In the genomic region with DNA sequence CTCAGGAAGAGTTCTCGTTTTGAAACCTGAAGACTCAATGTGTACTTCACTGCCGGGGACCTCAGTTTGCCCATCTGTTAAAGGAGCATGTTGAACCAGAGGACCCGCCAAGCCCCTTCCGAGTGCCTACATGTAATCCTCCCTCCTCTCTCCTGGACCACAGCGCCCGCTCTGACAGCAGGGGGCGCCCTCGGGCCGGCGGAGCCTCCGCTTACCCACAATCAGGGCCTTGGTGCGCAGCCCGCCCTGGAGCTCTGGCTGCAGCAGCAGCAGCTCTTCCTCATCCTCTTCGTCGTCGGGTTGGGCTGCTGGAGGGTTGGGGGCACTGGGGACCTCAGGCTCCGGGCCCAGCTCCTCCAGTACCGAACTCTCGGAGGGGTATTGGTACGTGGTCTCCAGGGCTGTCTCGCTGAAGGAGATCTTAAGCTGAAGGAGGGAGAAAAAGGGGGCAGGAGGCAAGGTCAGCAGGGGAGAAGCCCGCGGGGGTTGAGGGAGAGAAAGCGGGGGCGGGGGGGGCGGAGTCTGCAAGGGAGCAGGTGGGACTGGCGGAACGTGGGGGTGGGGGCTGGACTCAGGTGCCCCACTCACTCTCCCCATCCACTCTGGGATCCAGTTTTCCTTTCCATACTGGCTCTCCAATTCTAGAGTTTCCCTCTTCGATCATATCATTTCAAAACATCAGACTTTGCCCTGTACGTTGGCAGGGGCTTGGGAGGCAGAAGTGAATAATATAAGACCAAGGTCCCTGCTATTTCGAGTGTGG, we compare ENCODE assay signal across 1 cellular context.
TF ChIP-seq lines count a peak whose summit lies in the region.

No MANE protein-coding gene starts in this region.

TF ChIP-seq in K562, 482 proteins besides CTCF, POLR2A, EP300 and RAD21 (continued from another document):
- TF ChIP-seq, protein P1, sequence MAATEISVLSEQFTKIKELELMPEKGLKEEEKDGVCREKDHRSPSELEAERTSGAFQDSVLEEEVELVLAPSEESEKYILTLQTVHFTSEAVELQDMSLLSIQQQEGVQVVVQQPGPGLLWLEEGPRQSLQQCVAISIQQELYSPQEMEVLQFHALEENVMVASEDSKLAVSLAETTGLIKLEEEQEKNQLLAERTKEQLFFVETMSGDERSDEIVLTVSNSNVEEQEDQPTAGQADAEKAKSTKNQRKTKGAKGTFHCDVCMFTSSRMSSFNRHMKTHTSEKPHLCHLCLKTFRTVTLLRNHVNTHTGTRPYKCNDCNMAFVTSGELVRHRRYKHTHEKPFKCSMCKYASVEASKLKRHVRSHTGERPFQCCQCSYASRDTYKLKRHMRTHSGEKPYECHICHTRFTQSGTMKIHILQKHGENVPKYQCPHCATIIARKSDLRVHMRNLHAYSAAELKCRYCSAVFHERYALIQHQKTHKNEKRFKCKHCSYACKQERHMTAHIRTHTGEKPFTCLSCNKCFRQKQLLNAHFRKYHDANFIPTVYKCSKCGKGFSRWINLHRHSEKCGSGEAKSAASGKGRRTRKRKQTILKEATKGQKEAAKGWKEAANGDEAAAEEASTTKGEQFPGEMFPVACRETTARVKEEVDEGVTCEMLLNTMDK (IDR thresholded peaks at IDR 0.05; ENCODE audit: borderline replicate concordance, insufficient read depth, low read depth, low read length, poor library complexity, severe bottlenecking): peak; percentile 84
- no peak for TF ChIP-seq ZNF764 (CRISPR knock-in tag; IDR thresholded peaks at IDR 0.05; ENCODE audit: low read depth)
- TF ChIP-seq, protein P2, sequence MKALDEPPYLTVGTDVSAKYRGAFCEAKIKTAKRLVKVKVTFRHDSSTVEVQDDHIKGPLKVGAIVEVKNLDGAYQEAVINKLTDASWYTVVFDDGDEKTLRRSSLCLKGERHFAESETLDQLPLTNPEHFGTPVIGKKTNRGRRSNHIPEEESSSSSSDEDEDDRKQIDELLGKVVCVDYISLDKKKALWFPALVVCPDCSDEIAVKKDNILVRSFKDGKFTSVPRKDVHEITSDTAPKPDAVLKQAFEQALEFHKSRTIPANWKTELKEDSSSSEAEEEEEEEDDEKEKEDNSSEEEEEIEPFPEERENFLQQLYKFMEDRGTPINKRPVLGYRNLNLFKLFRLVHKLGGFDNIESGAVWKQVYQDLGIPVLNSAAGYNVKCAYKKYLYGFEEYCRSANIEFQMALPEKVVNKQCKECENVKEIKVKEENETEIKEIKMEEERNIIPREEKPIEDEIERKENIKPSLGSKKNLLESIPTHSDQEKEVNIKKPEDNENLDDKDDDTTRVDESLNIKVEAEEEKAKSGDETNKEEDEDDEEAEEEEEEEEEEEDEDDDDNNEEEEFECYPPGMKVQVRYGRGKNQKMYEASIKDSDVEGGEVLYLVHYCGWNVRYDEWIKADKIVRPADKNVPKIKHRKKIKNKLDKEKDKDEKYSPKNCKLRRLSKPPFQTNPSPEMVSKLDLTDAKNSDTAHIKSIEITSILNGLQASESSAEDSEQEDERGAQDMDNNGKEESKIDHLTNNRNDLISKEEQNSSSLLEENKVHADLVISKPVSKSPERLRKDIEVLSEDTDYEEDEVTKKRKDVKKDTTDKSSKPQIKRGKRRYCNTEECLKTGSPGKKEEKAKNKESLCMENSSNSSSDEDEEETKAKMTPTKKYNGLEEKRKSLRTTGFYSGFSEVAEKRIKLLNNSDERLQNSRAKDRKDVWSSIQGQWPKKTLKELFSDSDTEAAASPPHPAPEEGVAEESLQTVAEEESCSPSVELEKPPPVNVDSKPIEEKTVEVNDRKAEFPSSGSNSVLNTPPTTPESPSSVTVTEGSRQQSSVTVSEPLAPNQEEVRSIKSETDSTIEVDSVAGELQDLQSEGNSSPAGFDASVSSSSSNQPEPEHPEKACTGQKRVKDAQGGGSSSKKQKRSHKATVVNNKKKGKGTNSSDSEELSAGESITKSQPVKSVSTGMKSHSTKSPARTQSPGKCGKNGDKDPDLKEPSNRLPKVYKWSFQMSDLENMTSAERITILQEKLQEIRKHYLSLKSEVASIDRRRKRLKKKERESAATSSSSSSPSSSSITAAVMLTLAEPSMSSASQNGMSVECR (CRISPR knock-in tag; IDR thresholded peaks at IDR 0.05): 0 out of 2 replicates have a peak, but pooled peaks have one; percentile 39
- TF ChIP-seq STAG1 (CRISPR knock-in tag; IDR thresholded peaks at IDR 0.05; ENCODE audit: borderline replicate concordance): peak; percentile 87; the same call in 1 of the 2 replicates
- TF ChIP-seq CHD1 (IDR thresholded peaks at IDR 0.05; ENCODE audit: low read length): no peak
- TF ChIP-seq FOXK2 (conservative IDR thresholded peaks at IDR 0.05 in 1 of 2, IDR thresholded peaks at IDR 0.05 in 1 of 2; ENCODE audit: low read depth in 2 of 2): no peak
- TF ChIP-seq RBBP5 (IDR thresholded peaks at IDR 0.05; ENCODE audit: borderline replicate concordance, insufficient read depth, low read length, poor library complexity, severe bottlenecking): no peak
- TF ChIP-seq KDM2B (CRISPR knock-in tag; IDR thresholded peaks at IDR 0.05): 0 out of 2 replicates have a peak, but pooled peaks have one; percentile 9
- TF ChIP-seq, protein P3, sequence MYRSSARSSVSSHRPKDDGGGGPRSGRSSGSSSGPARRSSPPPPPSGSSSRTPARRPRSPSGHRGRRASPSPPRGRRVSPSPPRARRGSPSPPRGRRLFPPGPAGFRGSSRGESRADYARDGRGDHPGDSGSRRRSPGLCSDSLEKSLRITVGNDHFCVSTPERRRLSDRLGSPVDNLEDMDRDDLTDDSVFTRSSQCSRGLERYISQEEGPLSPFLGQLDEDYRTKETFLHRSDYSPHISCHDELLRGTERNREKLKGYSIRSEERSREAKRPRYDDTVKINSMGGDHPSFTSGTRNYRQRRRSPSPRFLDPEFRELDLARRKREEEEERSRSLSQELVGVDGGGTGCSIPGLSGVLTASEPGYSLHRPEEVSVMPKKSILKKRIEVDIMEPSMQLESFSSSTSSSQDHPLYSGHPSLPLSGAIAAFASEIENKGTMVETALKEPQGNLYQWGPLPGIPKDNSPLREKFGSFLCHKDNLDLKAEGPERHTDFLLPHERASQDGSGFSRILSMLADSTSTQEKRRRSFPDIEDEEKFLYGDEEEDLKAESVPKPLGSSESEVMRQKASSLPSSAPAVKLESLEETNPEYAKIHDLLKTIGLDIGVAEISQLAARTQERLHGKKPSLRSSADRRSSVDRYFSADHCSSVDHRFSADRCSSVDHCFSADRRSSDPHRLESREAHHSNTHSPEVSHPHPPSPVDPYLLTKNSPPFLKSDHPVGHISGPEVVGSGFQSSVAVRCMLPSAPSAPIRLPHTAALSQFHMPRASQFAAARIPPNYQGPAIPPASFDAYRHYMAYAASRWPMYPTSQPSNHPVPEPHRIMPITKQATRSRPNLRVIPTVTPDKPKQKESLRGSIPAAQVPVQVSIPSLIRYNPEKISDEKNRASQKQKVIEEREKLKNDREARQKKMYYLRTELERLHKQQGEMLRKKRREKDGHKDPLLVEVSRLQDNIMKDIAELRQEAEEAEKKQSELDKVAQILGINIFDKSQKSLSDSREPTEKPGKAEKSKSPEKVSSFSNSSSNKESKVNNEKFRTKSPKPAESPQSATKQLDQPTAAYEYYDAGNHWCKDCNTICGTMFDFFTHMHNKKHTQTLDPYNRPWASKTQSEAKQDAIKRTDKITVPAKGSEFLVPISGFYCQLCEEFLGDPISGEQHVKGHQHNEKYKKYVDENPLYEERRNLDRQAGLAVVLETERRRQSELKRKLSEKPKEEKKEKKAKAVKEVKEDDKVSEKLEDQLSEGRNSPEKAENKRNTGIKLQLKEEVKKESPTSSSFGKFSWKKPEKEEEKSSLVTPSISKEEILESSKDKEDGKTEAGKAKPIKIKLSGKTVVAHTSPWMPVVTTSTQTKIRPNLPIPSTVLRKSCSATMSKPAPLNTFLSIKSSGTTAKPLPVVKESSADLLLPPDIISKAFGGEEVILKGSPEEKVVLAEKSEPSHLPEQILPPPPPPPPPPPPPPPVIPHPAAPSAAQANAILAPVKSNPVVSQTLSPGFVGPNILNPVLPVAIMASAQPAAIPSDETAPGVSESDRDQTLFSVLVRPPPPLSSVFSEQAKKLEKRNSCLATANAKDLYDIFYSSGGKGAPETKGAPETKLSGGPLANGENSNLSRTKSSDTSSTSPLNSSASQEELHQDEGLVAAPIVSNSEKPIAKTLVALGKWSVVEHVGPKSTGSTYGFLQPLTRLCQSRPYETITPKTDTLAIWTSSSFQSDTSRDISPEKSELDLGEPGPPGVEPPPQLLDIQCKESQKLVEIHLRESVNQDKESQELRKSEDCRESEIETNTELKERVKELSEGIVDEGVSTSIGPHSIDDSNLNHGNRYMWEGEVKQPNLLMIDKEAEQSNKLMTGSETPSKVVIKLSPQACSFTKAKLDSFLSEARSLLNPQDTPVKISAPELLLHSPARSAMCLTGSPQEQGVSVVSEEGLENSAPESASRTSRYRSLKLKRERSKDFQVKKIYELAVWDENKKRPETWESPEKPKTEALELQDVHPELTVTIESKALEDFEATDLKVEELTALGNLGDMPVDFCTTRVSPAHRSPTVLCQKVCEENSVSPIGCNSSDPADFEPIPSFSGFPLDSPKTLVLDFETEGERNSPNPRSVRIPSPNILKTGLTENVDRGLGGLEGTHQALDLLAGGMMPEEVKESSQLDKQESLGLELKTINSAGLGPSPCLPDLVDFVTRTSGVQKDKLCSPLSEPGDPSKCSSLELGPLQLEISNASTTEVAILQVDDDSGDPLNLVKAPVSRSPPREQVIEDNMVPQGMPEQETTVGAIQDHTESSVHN (IDR thresholded peaks at IDR 0.05; ENCODE audit: borderline replicate concordance in 1 of 2, low read depth in 1 of 2): no peak
- TF ChIP-seq ZNF583 (CRISPR knock-in tag; IDR thresholded peaks at IDR 0.05): 0 out of 2 replicates have a peak, but pooled peaks have one; percentile 47
- TF ChIP-seq ZFP36 (IDR thresholded peaks at IDR 0.05; ENCODE audit: low read depth, low read length, partially characterized antibody): peak; percentile 40
- TF ChIP-seq CTBP1 (IDR thresholded peaks at IDR 0.05; ENCODE audit: borderline replicate concordance): peak; percentile 75; the same call in 1 of the 2 replicates
- TF ChIP-seq, protein P4, sequence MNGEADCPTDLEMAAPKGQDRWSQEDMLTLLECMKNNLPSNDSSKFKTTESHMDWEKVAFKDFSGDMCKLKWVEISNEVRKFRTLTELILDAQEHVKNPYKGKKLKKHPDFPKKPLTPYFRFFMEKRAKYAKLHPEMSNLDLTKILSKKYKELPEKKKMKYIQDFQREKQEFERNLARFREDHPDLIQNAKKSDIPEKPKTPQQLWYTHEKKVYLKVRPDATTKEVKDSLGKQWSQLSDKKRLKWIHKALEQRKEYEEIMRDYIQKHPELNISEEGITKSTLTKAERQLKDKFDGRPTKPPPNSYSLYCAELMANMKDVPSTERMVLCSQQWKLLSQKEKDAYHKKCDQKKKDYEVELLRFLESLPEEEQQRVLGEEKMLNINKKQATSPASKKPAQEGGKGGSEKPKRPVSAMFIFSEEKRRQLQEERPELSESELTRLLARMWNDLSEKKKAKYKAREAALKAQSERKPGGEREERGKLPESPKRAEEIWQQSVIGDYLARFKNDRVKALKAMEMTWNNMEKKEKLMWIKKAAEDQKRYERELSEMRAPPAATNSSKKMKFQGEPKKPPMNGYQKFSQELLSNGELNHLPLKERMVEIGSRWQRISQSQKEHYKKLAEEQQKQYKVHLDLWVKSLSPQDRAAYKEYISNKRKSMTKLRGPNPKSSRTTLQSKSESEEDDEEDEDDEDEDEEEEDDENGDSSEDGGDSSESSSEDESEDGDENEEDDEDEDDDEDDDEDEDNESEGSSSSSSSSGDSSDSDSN (IDR thresholded peaks at IDR 0.05; ENCODE audit: borderline replicate concordance in 1 of 2, low read depth in 2 of 2, low read length in 2 of 2): peak; percentile 54 to 83; a peak in 3 of 4 replicates
- no peak for TF ChIP-seq RBM17 (IDR thresholded peaks at IDR 0.05; ENCODE audit: borderline replicate concordance, low read depth, low read length)
- TF ChIP-seq MEIS2 (IDR thresholded peaks at IDR 0.05; ENCODE audit: partially characterized antibody): no peak
- no peak for TF ChIP-seq NR1H2 (CRISPR knock-in tag; IDR thresholded peaks at IDR 0.05)
- TF ChIP-seq TCFL5 (CRISPR knock-in tag; conservative IDR thresholded peaks at IDR 0.05): no peak
